Comparison of ENCODE assay signal across 3 cellular contexts in genomic region chr6:103142902-103143301, GRCh38.
"Had no signal": no experiment of that assay in that cellular context is flagged by ENCODE, and none has a peak within 500 bp of the region (broad histone marks: within the 10 kb centered on the region; RNA-seq: fewer than 3 reads in every experiment).

No MANE protein-coding gene starts in this region.

- ATAC-seq: GM12878 had no signal

- H3K4me3 ChIP-seq: GM12878 had no signal

- DNase-seq: GDM1, GF-D8 had no signal
